In genomic region chr2:187566712-187567111, GRCh38 we compare ENCODE assay signal across 15 cellular contexts. TPM values are rescaled to one million over a fixed set of nuclear protein-coding genes. Genes with fewer than 3 reads are reported as not detected.
DNase-seq lines count a peak whose midpoint lies in the region; ATAC-seq, FAIRE-seq and TF ChIP-seq lines count a peak whose summit lies in the region.
"Had no signal": no experiment of that assay in that cellular context is flagged by ENCODE, and none has a peak within 500 bp of the region (broad histone marks: within the 10 kb centered on the region; RNA-seq: fewer than 3 reads in every experiment).

No MANE protein-coding gene starts in this region.

- TF ChIP-seq CTCF in mammary epithelial cell (conservative IDR thresholded peaks at IDR 0.05 in 1 of 2, IDR thresholded peaks at IDR 0.05 in 1 of 2; ENCODE audit: extremely low read depth in 1 of 2, insufficient read depth in 1 of 2, low read depth in 1 of 2, low read length in 2 of 2) (no peak), breast epithelium (IDR thresholded peaks at IDR 0.05) (no peak), Panc1 (IDR thresholded peaks at IDR 0.05) (no peak), keratinocyte (optimal IDR thresholded peaks at IDR 0.05 in 1 of 3, IDR thresholded peaks at IDR 0.05 in 1 of 3, conservative IDR thresholded peaks at IDR 0.05 in 1 of 3; ENCODE audit: extremely low read depth in 1 of 3, insufficient read depth in 2 of 3, low read length in 3 of 3) (no peak), foreskin fibroblast (IDR thresholded peaks at IDR 0.05; ENCODE audit: low read depth, low read length) (no peak), left ventricle myocardium inferior (IDR thresholded peaks at IDR 0.05; ENCODE audit: borderline replicate concordance) (no peak)

- DNase-seq in mammary epithelial cell (no peak), breast epithelium (ENCODE audit: low spot score in 2 of 2) (no peak), Panc1 (ENCODE audit: low read depth, low spot score) (no peak), keratinocyte (ENCODE audit: low read depth, low spot score) (no peak), foreskin fibroblast (no peak), D341Med (ENCODE audit: low spot score) (no peak), SJCRH30 (no peak), left ventricle myocardium inferior (no peak)
- DNase-seq: HCEC 1CT, KBM-7, NCI-H1092, NCI-H1694 treated with DMSO at 0.1 percent for 48 hours, SIG-M5 had no signal

- CTCF ChIA-PET in mammary epithelial cell (lab: Charles Lee; ENCODE audit: low non-redundant PET) (interaction anchor here (0.7 kb wide), 1 partner anchor 9 kb away, joined by 3 read pairs; no protein-coding TSS in a partner anchor), Panc1 (lab: Charles Lee) (interaction anchor here (0.6 kb wide), 1 partner anchor 27 kb away, joined by 3 read pairs; no protein-coding TSS in a partner anchor)

- H3K27ac ChIP-seq in mammary epithelial cell (ENCODE audit: insufficient read depth, low read depth, low read length) (no peak overlapping the region), breast epithelium (no peak overlapping the region), Panc1 (ENCODE audit: low read length) (peak overlapping the region; percentile 5; the same call in 1 of the 2 replicates), keratinocyte (ENCODE audit: control insufficient read depth, insufficient read depth, low read length) (no peak overlapping the region), SJCRH30 (no peak overlapping the region), left ventricle myocardium inferior (replicated peaks) (no peak overlapping the region)

- no peaks in the 10 kb centered on the region for H3K9me1 ChIP-seq in keratinocyte (ENCODE audit: control insufficient read depth, extremely low read depth, insufficient read depth, low read length)

- H3K9me3 ChIP-seq in mammary epithelial cell (replicated peaks; ENCODE audit: insufficient read depth, low read length): no peaks in the 10 kb centered on the region
- no peaks in the 10 kb centered on the region for H3K9me3 ChIP-seq in breast epithelium
- H3K9me3 ChIP-seq in Panc1 (ENCODE audit: control insufficient read depth, insufficient read depth, low read depth, low read length): no peaks in the 10 kb centered on the region
- no peaks in the 10 kb centered on the region for H3K9me3 ChIP-seq in keratinocyte (ENCODE audit: control insufficient read depth, low read depth, low read length)
- H3K9me3 ChIP-seq in SJCRH30 (replicated peaks): no peaks in the 10 kb centered on the region
- peaks cover 1% of the 10 kb centered on the region for H3K9me3 ChIP-seq in left ventricle myocardium inferior (replicated peaks)

- H3K27me3 ChIP-seq in mammary epithelial cell (ENCODE audit: insufficient read depth, low read length): no peaks in the 10 kb centered on the region
- H3K27me3 ChIP-seq in breast epithelium: no peaks in the 10 kb centered on the region
- no peaks in the 10 kb centered on the region for H3K27me3 ChIP-seq in Panc1 (ENCODE audit: control insufficient read depth, insufficient read depth, low read length)
- no peaks in the 10 kb centered on the region for H3K27me3 ChIP-seq in keratinocyte (ENCODE audit: control insufficient read depth, extremely low read depth, insufficient read depth, low read length)
- H3K27me3 ChIP-seq in SJCRH30: no peaks in the 10 kb centered on the region
- no peaks in the 10 kb centered on the region for H3K27me3 ChIP-seq in left ventricle myocardium inferior (ENCODE audit: low read depth)

- H3K36me3 ChIP-seq in mammary epithelial cell (ENCODE audit: insufficient read depth, low read length): no peaks in the 10 kb centered on the region
- no peaks in the 10 kb centered on the region for H3K36me3 ChIP-seq in breast epithelium
- no peaks in the 10 kb centered on the region for H3K36me3 ChIP-seq in Panc1 (ENCODE audit: control insufficient read depth, insufficient read depth, low read length)
- H3K36me3 ChIP-seq in keratinocyte (ENCODE audit: control insufficient read depth in 2 of 2, extremely low read depth in 1 of 2, insufficient read depth in 2 of 2, low read length in 2 of 2): no peaks in the 10 kb centered on the region
- H3K36me3 ChIP-seq in SJCRH30: no peaks in the 10 kb centered on the region
- H3K36me3 ChIP-seq in left ventricle myocardium inferior: no peaks in the 10 kb centered on the region

- H3K4me1 ChIP-seq in mammary epithelial cell (ENCODE audit: insufficient read depth, low read length): no peaks in the 10 kb centered on the region
- no peaks in the 10 kb centered on the region for H3K4me1 ChIP-seq in breast epithelium
- H3K4me1 ChIP-seq in Panc1 (ENCODE audit: control insufficient read depth, insufficient read depth, low read length): peaks cover 13% of the 10 kb centered on the region; the same call in 1 of the 2 replicates
- H3K4me1 ChIP-seq in keratinocyte (ENCODE audit: control insufficient read depth, extremely low read depth, insufficient read depth, low read length): no peaks in the 10 kb centered on the region
- H3K4me1 ChIP-seq in SJCRH30: no peaks in the 10 kb centered on the region
- no peaks in the 10 kb centered on the region for H3K4me1 ChIP-seq in left ventricle myocardium inferior

- no peak for FAIRE-seq in keratinocyte (lab: Jason Lieb, UNC)
- FAIRE-seq: GM12878, GM18507 had no signal

- dilution Hi-C loops in mammary epithelial cell (cut with HindIII; ENCODE audit: low sequenced_read_pairs) (no loop called here), keratinocyte (cut with MboI; ENCODE audit: extremely low pct_ligation_motif_present, low sequenced_read_pairs) (no loop called here)

- POLR2A ChIA-PET in Panc1 (lab: Charles Lee): interaction anchor here (0.6 kb wide), 2 partner anchors 19 to 23 kb away, joined by 8 to 13 read pairs; no protein-coding TSS in a partner anchor

- TF ChIP-seq POLR2A in breast epithelium (IDR thresholded peaks at IDR 0.05): no peak

- intact Hi-C loops in mammary epithelial cell (cut with micrococcal nuclease): no loop called here
- intact Hi-C loops in breast epithelium (cut with DNase I; ENCODE audit: low total_unique reads): no loop called here
- intact Hi-C loops in Panc1 (cut with micrococcal nuclease; ENCODE audit: unreplicated experiment): no loop called here
- intact Hi-C loops in left ventricle myocardium inferior (cut with micrococcal nuclease): no loop called here

- in situ Hi-C loops in mammary epithelial cell (cut with MboI; ENCODE audit: low sequenced_read_pairs in 2 of 2) (no loop called here), Panc1 (cut with HindIII; ENCODE audit: low pct_unique_long_range_greater_than_20kb, low sequenced_read_pairs) (no loop called here)

- BruUV-seq in mammary epithelial cell (replicated peaks; lab: Mats Ljungman, UMichigan) (no TSS peak), Panc1 (replicated peaks; lab: Mats Ljungman, UMichigan) (no TSS peak)

- H4K20me1 ChIP-seq in mammary epithelial cell (ENCODE audit: insufficient read depth, low read length): no peaks in the 10 kb centered on the region
- no peaks in the 10 kb centered on the region for H4K20me1 ChIP-seq in keratinocyte (ENCODE audit: control insufficient read depth, extremely low read depth, insufficient read depth, low read length)

- H3K79me2 ChIP-seq in mammary epithelial cell (ENCODE audit: insufficient read depth, low read length): no peaks in the 10 kb centered on the region
- H3K79me2 ChIP-seq in keratinocyte (ENCODE audit: control insufficient read depth, insufficient read depth, low read length): no peaks in the 10 kb centered on the region

- ATAC-seq in Panc1: no peak
- ATAC-seq: GM12878 had no signal

- H2AFZ ChIP-seq in mammary epithelial cell (ENCODE audit: low read depth, low read length) (peak overlapping the region; percentile 50), keratinocyte (ENCODE audit: control insufficient read depth, low read length) (peak overlapping the region; percentile 39)

- no peak overlapping the region for H3K9ac ChIP-seq in mammary epithelial cell (ENCODE audit: insufficient read depth, low read length)
- H3K9ac ChIP-seq in keratinocyte (ENCODE audit: control insufficient read depth, extremely low read depth, insufficient read depth, low read length): no peak overlapping the region

- H3K4me3 ChIP-seq in mammary epithelial cell (replicated peaks in 1 of 3; ENCODE audit: insufficient read depth in 1 of 3, low read depth in 2 of 3, low read length in 3 of 3) (no peak overlapping the region), breast epithelium (no peak overlapping the region), Panc1 (ENCODE audit: low read depth in 2 of 2, low read length in 2 of 2) (no peak overlapping the region), keratinocyte (ENCODE audit: control insufficient read depth in 2 of 3, extremely low read depth in 1 of 3, insufficient read depth in 2 of 3, low read depth in 1 of 3, low read length in 3 of 3) (no peak overlapping the region), foreskin fibroblast (ENCODE audit: low read depth in 1 of 2, low read length in 2 of 2) (no peak overlapping the region), SJCRH30 (no peak overlapping the region), left ventricle myocardium inferior (no peak overlapping the region)
- H3K4me3 ChIP-seq: GM12878 had no signal

- H3K4me2 ChIP-seq in mammary epithelial cell (ENCODE audit: insufficient read depth, low read depth, low read length) (no peak overlapping the region), keratinocyte (ENCODE audit: control insufficient read depth, extremely low read depth, insufficient read depth, low read depth, low read length) (no peak overlapping the region)

- WGBS in mammary epithelial cell (ENCODE audit: low coverage, missing lambda C conversion rate): 67% methylated on average over 1 of the region's 1 CpG

RNA-seq across cellular contexts. Expression of gene TFPI, which starts 12.5 kb away (rescaled TPM):
- total RNA-seq in mammary epithelial cell (under 1 TPM in 1 of 2 donors, not detected in 1; 0.33 TPM), breast epithelium (100 to 1,000 TPM in 1 of 3 donors, 10 to 100 TPM in 2; 52.4 to 105 (median 90.1) TPM), Panc1 (2021; ENCODE audit: unreplicated experiment) (129 TPM), left ventricle myocardium inferior (19.0 TPM)
- polyA plus RNA-seq in mammary epithelial cell (0.50 TPM), keratinocyte (0.82 to 1.1 TPM (median 1.1 TPM) in 3 replicates)
- polyA minus RNA-seq in mammary epithelial cell (not detected), keratinocyte (0.30 to 1.6 TPM (median 1.5 TPM) in 3 replicates)
- polyA plus RNA-seq in Panc1 (2012; ENCODE audit: insufficient read length): 51.3 TPM
- polyA plus RNA-seq in keratinocyte (2011; ENCODE audit: low read depth): 1.4 TPM
- polyA plus RNA-seq in keratinocyte (2011; cell fraction: cytosol; rRNA removed): 0.52 and 0.69 TPM in 2 replicates
- 2.7 and 3.1 TPM in 2 replicates for polyA plus RNA-seq in keratinocyte (2011; cell fraction: nucleus; rRNA removed)
- 0.42 and 0.83 TPM in 2 replicates for polyA plus RNA-seq in keratinocyte (2012; ENCODE audit: low replicate concordance)
- not detected for polyA minus RNA-seq in keratinocyte (2011; cell fraction: cytosol; rRNA and poly(A)+ RNA removed)
- 2.2 and 4.0 TPM in 2 replicates for polyA minus RNA-seq in keratinocyte (2011; cell fraction: nucleus; rRNA and poly(A)+ RNA removed)
- total RNA-seq in SJCRH30 (2014; rRNA removed; shearing (Covaris generic)): 64.2 and 66.2 TPM in 2 replicates

Comparison
In these comparisons a context has a peak if more than half of its experiments do, and no peak if none do; other contexts are left out.
1. RNA of gene TFPI, which starts 12.5 kb away (total RNA-seq): 129 TPM in Panc1 (single experiment), 52.4 to 105 TPM in breast epithelium, 64.2 to 66.2 TPM in SJCRH30 and 19.0 TPM in left ventricle myocardium inferior (single experiment); 0.33 TPM in mammary epithelial cell; every median in the first group is over 10 times any median in the second.